Comparison of ENCODE assay signal across 18 cellular contexts in genomic region chr2:11514904-11515303, GRCh38. TPM values are rescaled to one million over a fixed set of nuclear protein-coding genes. Genes with fewer than 3 reads are reported as not detected.
DNase-seq lines count a peak whose midpoint lies in the region; ATAC-seq, FAIRE-seq and TF ChIP-seq lines count a peak whose summit lies in the region.
"Had no signal": no experiment of that assay in that cellular context is flagged by ENCODE, and none has a peak within 500 bp of the region (broad histone marks: within the 10 kb centered on the region; RNA-seq: fewer than 3 reads in every experiment).

No MANE protein-coding gene starts in this region.

- POLR2A ChIA-PET in CD8-positive, alpha-beta memory T cell (lab: Charles Lee) = no interaction called here

- FAIRE-seq in astrocyte (lab: Jason Lieb, UNC) = no peak

- H3K4me3 ChIP-seq in GM23338 (no peak overlapping the region), astrocyte (ENCODE audit: insufficient read depth, low read depth, low read length) (no peak overlapping the region), testis (no peak overlapping the region)
- H3K4me3 ChIP-seq in CD8-positive, alpha-beta memory T cell (ENCODE audit: low read length) = no peak overlapping the region
- H3K4me3 ChIP-seq: BLaER1, HAP-1 had no signal

- H4K20me1 ChIP-seq in GM23338 (replicated peaks; ENCODE audit: insufficient read depth) (peaks cover 3% of the 10 kb centered on the region), astrocyte (ENCODE audit: insufficient read depth, low read length) (no peaks in the 10 kb centered on the region)
- H4K20me1 ChIP-seq: BLaER1 had no signal

- H3K27ac ChIP-seq in GM23338 (ENCODE audit: low read depth) (no peak overlapping the region), astrocyte (ENCODE audit: low read depth, low read length) (no peak overlapping the region), testis (peak overlapping the region; percentile 28 to 79)
- H3K27ac ChIP-seq in CD8-positive, alpha-beta memory T cell (ENCODE audit: low read depth, low read length) = no peak overlapping the region
- H3K27ac ChIP-seq: BLaER1, HL-60 had no signal

- no peak overlapping the region for H2AFZ ChIP-seq in GM23338
- no peak overlapping the region for H2AFZ ChIP-seq in astrocyte (ENCODE audit: low read depth, low read length)

- H3K9me3 Mint-ChIP-seq in GM23338 (no peaks in the 10 kb centered on the region), astrocyte (ENCODE audit: unreplicated experiment) (peaks cover 1% of the 10 kb centered on the region), nephron progenitor cell (peaks cover 25% of the 10 kb centered on the region), chondrocyte (ENCODE audit: low read depth) (no peaks in the 10 kb centered on the region)
- H3K9me3 Mint-ChIP-seq in CD8-positive, alpha-beta memory T cell = peaks cover 0 to 3% (median 0%) of the 10 kb centered on the region in 5 donors

- H3K4me3 Mint-ChIP-seq in GM23338 (no peak overlapping the region), astrocyte (ENCODE audit: unreplicated experiment) (peak overlapping the region; percentile 12), nephron progenitor cell (peak overlapping the region; percentile 3), chondrocyte (ENCODE audit: unreplicated experiment) (no peak overlapping the region)
- no peak overlapping the region for H3K4me3 Mint-ChIP-seq in CD8-positive, alpha-beta memory T cell
- H3K4me3 Mint-ChIP-seq: CD14-positive monocyte; CD4-positive, alpha-beta memory T cell; IgD-negative memory B cell had no signal

- peaks cover 3% of the 10 kb centered on the region for H3K27me3 Mint-ChIP-seq in GM23338 (ENCODE audit: insufficient read depth, low read depth, poor library complexity)
- peaks cover 4% of the 10 kb centered on the region for H3K27me3 Mint-ChIP-seq in astrocyte (ENCODE audit: low read depth, unreplicated experiment)
- peaks cover 4% of the 10 kb centered on the region for H3K27me3 Mint-ChIP-seq in nephron progenitor cell (ENCODE audit: low read depth, poor library complexity)
- H3K27me3 Mint-ChIP-seq in chondrocyte (ENCODE audit: low read depth) = peaks cover 26% of the 10 kb centered on the region
- peaks cover 0 to 17% of the 10 kb centered on the region in 2 donors for H3K27me3 Mint-ChIP-seq in CD8-positive, alpha-beta memory T cell

- H3K9me3 ChIP-seq in astrocyte (ENCODE audit: insufficient read depth, low read depth, low read length) (no peaks in the 10 kb centered on the region), testis (no peaks in the 10 kb centered on the region)
- H3K9me3 ChIP-seq in CD8-positive, alpha-beta memory T cell (ENCODE audit: low read length) = no peaks in the 10 kb centered on the region
- H3K9me3 ChIP-seq: BLaER1, HAP-1 had no signal

- DNase-seq in GM23338 (ENCODE audit: low spot score) (no peak), astrocyte (ENCODE audit: low read depth) (no peak), nephron progenitor cell (no peak), testis (no peak), chondrocyte (ENCODE audit: low spot score) (no peak)
- no peak for DNase-seq in CD8-positive, alpha-beta memory T cell
- no peak for DNase-seq in activated CD8-positive, alpha-beta memory T cell treated with anti-CD3 and anti-CD28 coated beads, Interleukin-2, amount 50 U/mL, for 48 hours
- DNase-seq: 8988T; Calu3; CD4-positive, alpha-beta memory T cell; DMS79 treated with DMSO at 0.1 percent for 48 hours; GF-D8 had no signal

- H3K9ac ChIP-seq in astrocyte (ENCODE audit: low read length) = no peak overlapping the region
- H3K9ac ChIP-seq: BLaER1 had no signal

- H3K27me3 ChIP-seq in GM23338 (ENCODE audit: insufficient read depth) (no peaks in the 10 kb centered on the region), astrocyte (ENCODE audit: insufficient read depth, low read length) (peaks cover 34% of the 10 kb centered on the region), testis (no peaks in the 10 kb centered on the region)
- no peaks in the 10 kb centered on the region for H3K27me3 ChIP-seq in CD8-positive, alpha-beta memory T cell (ENCODE audit: insufficient read depth, low read length, poor library complexity, severe bottlenecking)
- H3K27me3 ChIP-seq: BLaER1 had no signal

- H3K9me2 ChIP-seq in GM23338 (ENCODE audit: insufficient read depth) = peaks cover 16% of the 10 kb centered on the region; the same call in 1 of the 2 replicates

- no peaks in the 10 kb centered on the region for H3K36me3 ChIP-seq in GM23338 (ENCODE audit: insufficient read depth)
- no peaks in the 10 kb centered on the region for H3K36me3 ChIP-seq in astrocyte (ENCODE audit: insufficient read depth, low read length)
- no peaks in the 10 kb centered on the region for H3K36me3 ChIP-seq in testis (ENCODE audit: low read depth, missing control alignments)
- no peaks in the 10 kb centered on the region for H3K36me3 ChIP-seq in CD8-positive, alpha-beta memory T cell (ENCODE audit: insufficient read depth, low read length)
- H3K36me3 ChIP-seq: BLaER1, HAP-1 had no signal

- H3K79me2 ChIP-seq in GM23338 (replicated peaks; ENCODE audit: insufficient read depth) (peaks cover 70% of the 10 kb centered on the region), astrocyte (ENCODE audit: insufficient read depth, low read length) (no peaks in the 10 kb centered on the region)

- TF ChIP-seq CTCF in GM23338 (conservative IDR thresholded peaks at IDR 0.05; ENCODE audit: low read depth in 2 of 2) (no peak), astrocyte (IDR thresholded peaks at IDR 0.05; ENCODE audit: insufficient read depth, low read depth, low read length) (no peak), nephron progenitor cell (IDR thresholded peaks at IDR 0.05) (no peak), testis (IDR thresholded peaks at IDR 0.05) (no peak), chondrocyte (IDR thresholded peaks at IDR 0.05) (no peak)

- peaks cover 36% of the 10 kb centered on the region for H3K4me1 ChIP-seq in GM23338 (ENCODE audit: insufficient read depth)
- no peaks in the 10 kb centered on the region for H3K4me1 ChIP-seq in astrocyte (ENCODE audit: insufficient read depth, low read length)
- H3K4me1 ChIP-seq in testis = peaks cover 7% of the 10 kb centered on the region
- H3K4me1 ChIP-seq in CD8-positive, alpha-beta memory T cell (ENCODE audit: insufficient read depth, low read length) = no peaks in the 10 kb centered on the region
- H3K4me1 ChIP-seq: BLaER1, HAP-1 had no signal

- no peaks in the 10 kb centered on the region for H3K36me3 Mint-ChIP-seq in GM23338 (ENCODE audit: low read depth)
- peaks cover 3% of the 10 kb centered on the region for H3K36me3 Mint-ChIP-seq in astrocyte (ENCODE audit: low read depth, unreplicated experiment)
- peaks cover 45% of the 10 kb centered on the region for H3K36me3 Mint-ChIP-seq in nephron progenitor cell (ENCODE audit: low read depth)
- no peaks in the 10 kb centered on the region for H3K36me3 Mint-ChIP-seq in chondrocyte (ENCODE audit: low read depth)
- H3K36me3 Mint-ChIP-seq in CD8-positive, alpha-beta memory T cell = no peaks in the 10 kb centered on the region
- H3K36me3 Mint-ChIP-seq: CD14-positive monocyte; CD4-positive, alpha-beta memory T cell; IgD-negative memory B cell had no signal

- CTCF ChIA-PET in CD8-positive, alpha-beta memory T cell (lab: Charles Lee) = no interaction called here

- H3K4me1 Mint-ChIP-seq in GM23338 (peaks cover 51% of the 10 kb centered on the region), astrocyte (ENCODE audit: low read depth, unreplicated experiment) (peaks cover 7% of the 10 kb centered on the region), nephron progenitor cell (peaks cover 62% of the 10 kb centered on the region), chondrocyte (ENCODE audit: low read depth) (no peaks in the 10 kb centered on the region)
- H3K4me1 Mint-ChIP-seq in CD8-positive, alpha-beta memory T cell = no peaks in the 10 kb centered on the region
- H3K4me1 Mint-ChIP-seq: CD14-positive monocyte; CD4-positive, alpha-beta memory T cell had no signal

- no peak for TF ChIP-seq POLR2A in testis (IDR thresholded peaks at IDR 0.05)

- no peaks in the 10 kb centered on the region for H3F3A ChIP-seq in GM23338 (replicated peaks; ENCODE audit: low read depth)

- H3K27ac Mint-ChIP-seq in GM23338 = no peak overlapping the region
- no peak overlapping the region for H3K27ac Mint-ChIP-seq in astrocyte (ENCODE audit: unreplicated experiment)
- no peak overlapping the region for H3K27ac Mint-ChIP-seq in nephron progenitor cell
- H3K27ac Mint-ChIP-seq in chondrocyte (ENCODE audit: unreplicated experiment) = no peak overlapping the region
- H3K27ac Mint-ChIP-seq in CD8-positive, alpha-beta memory T cell = no peak overlapping the region
- H3K27ac Mint-ChIP-seq: CD14-positive monocyte; CD4-positive, alpha-beta memory T cell; IgD-negative memory B cell had no signal

- H3K4me2 ChIP-seq in GM23338 = 0 out of 2 replicates have a peak overlapping the region, but pooled peaks have one; percentile 51
- no peak overlapping the region for H3K4me2 ChIP-seq in astrocyte (ENCODE audit: low read length)
- H3K4me2 ChIP-seq: BLaER1 had no signal

- intact Hi-C loops in testis (cut with DNase I; ENCODE audit: low total_unique reads) = no loop called here

- 79 to 86% methylated on average over 6 of the region's 6 CpGs for WGBS in testis, 2 donors

- ATAC-seq in GM23338 = no peak
- no peak for ATAC-seq in HG02938 (IDR thresholded peaks at IDR 0.05; ENCODE audit: unreplicated experiment)

TF ChIP-seq in GM23338, 12 proteins besides CTCF, POLR2A, EP300 and RAD21 (continues in another document):
- no peak for TF ChIP-seq ZNF114 (CRISPR knock-in tag; IDR thresholded peaks at IDR 0.05)
- no peak for TF ChIP-seq NANOG (IDR thresholded peaks at IDR 0.05; ENCODE audit: borderline replicate concordance)
- TF ChIP-seq EZH2 (IDR thresholded peaks at IDR 0.05; ENCODE audit: low read depth, unreplicated experiment) = no peak
- no peak for TF ChIP-seq STAT1 (IDR thresholded peaks at IDR 0.05; ENCODE audit: unreplicated experiment)

RNA-seq across cellular contexts. Expression of gene GREB1, which starts 18.9 kb away (rescaled TPM):
- total RNA-seq in GM23338 (2014; rRNA removed; shearing (Covaris generic)) = 35.0 and 36.5 TPM in 2 replicates
- polyA plus RNA-seq in GM23338 (2016; fragmentation: Nextera tagmentation; extraction: Ambion mirVana) (12.0 and 12.2 TPM in 2 replicates), testis (ENCODE audit: insufficient read depth, low read depth, low replicate concordance) (29.8 TPM)
- total RNA-seq in astrocyte (9.3 and 14.5 TPM in 2 replicates), testis (100 to 1,000 TPM in 1 of 2 donors, 10 to 100 TPM in 1; 91.0 to 136 TPM), chondrocyte (0.52 to 2.2 TPM (median 1.6 TPM) in 3 replicates)
- total RNA-seq in CD8-positive, alpha-beta memory T cell = under 1 TPM; 0.55 to 0.94 TPM
- polyA plus RNA-seq in CD8-positive, alpha-beta memory T cell = 0.16 TPM
- polyA plus RNA-seq: CD14-positive monocyte; CD4-positive, alpha-beta memory T cell; IgD-negative memory B cell had no signal

RNA-seq across cellular contexts. Expression of gene E2F6, which starts 48.9 kb away (rescaled TPM):
- 20.7 and 30.2 TPM in 2 replicates for total RNA-seq in GM23338 (2014; rRNA removed; shearing (Covaris generic))
- polyA plus RNA-seq in GM23338 (2016; fragmentation: Nextera tagmentation; extraction: Ambion mirVana) (11.9 and 16.9 TPM in 2 replicates), testis (ENCODE audit: insufficient read depth, low read depth, low replicate concordance) (20.2 TPM)
- total RNA-seq in astrocyte (20.3 and 22.1 TPM in 2 replicates), testis (10 to 100 TPM; 15.7 to 24.3 TPM), chondrocyte (14.2 to 17.7 TPM (median 15.1 TPM) in 3 replicates)
- total RNA-seq in CD8-positive, alpha-beta memory T cell = 10 to 100 TPM; 13.9 to 14.7 TPM
- polyA plus RNA-seq in CD8-positive, alpha-beta memory T cell = 4.5 TPM

Comparison
In these comparisons a context has a peak if more than half of its experiments do, and no peak if none do; other contexts are left out.
1. H3K27ac ChIP-seq: peak in testis (2 of 2); none in GM23338 (single experiment), astrocyte (single experiment) and CD8-positive, alpha-beta memory T cell (single experiment).
2. H3K4me3 Mint-ChIP-seq: peak in astrocyte (single experiment) and nephron progenitor cell (single experiment); none in GM23338 (single experiment), chondrocyte (single experiment) and CD8-positive, alpha-beta memory T cell (0 of 7).